In the genomic region with DNA sequence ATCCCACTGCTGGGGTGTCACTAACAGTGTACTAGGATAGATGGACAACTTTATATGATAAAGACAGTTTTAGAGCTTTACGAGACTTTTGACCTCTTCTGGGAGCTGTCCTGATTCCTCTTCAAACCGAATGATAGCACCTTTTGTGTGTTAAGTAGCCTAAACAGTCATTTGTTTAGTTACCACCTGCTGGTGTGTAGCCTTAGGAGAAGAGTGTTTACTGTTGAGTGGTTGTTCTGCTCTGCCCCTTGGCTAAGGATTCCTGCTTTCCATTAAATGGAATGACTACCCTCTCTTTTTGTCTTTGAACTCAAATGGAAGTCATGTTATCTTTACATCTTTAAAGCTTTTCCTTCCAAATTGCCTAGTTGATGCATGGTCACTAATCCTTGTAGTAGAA, we compare ENCODE assay signal across 22 cellular contexts. TPM values are rescaled to one million over a fixed set of nuclear protein-coding genes. Genes with fewer than 3 reads are reported as not detected.
A peak's percentile ranks its signal among the peaks of the same experiment; 100 is the strongest.
DNase-seq lines count a peak whose midpoint lies in the region; TF ChIP-seq lines count a peak whose summit lies in the region.
"Had no signal": no experiment of that assay in that cellular context is flagged by ENCODE, and none has a peak within 500 bp of the region (broad histone marks: within the 10 kb centered on the region; RNA-seq: fewer than 3 reads in every experiment).

No MANE protein-coding gene starts in this region.

- no peaks in the 10 kb centered on the region for H3K9me3 ChIP-seq in HEK293 (ENCODE audit: control insufficient read depth, insufficient read depth, low read depth, low read length)
- H3K9me3 ChIP-seq: ovary had no signal

- H3K79me1 ChIP-seq in mesendoderm (ENCODE audit: low read length): peaks cover 9% of the 10 kb centered on the region

- peaks cover 7% of the 10 kb centered on the region for H3K79me2 ChIP-seq in mesendoderm (ENCODE audit: control insufficient read depth, insufficient read depth, low read length)

- no peak overlapping the region for H2BK120ac ChIP-seq in mesendoderm (ENCODE audit: low read depth, low read length)

- H3K9ac ChIP-seq in mesendoderm (ENCODE audit: low read length): no peak overlapping the region

- CTCF ChIA-PET in HEK293 (lab: Yijun Ruan, JAX): interaction anchor here (0.8 to 3.9 kb wide), 2 partner anchors 18 to 108 kb away, joined by 3 to 21 read pairs; no protein-coding TSS in a partner anchor

- DNase-seq in NCI-H510A treated with DMSO at 0.1 percent for 48 hours (lab: John Stamatoyannopoulos, UW) (peak; percentile 25), NCI-H510A (lab: John Stamatoyannopoulos, UW) (no peak), NCI-H345 (lab: John Stamatoyannopoulos, UW) (peak; percentile 52), mesendoderm (peak; percentile 84), SW480 (ENCODE audit: low spot score) (no peak), GDM1 (lab: John Stamatoyannopoulos, UW) (no peak)
- no peak for DNase-seq in stimulated activated naive CD4-positive, alpha-beta T cell (lab: John Stamatoyannopoulos, UW)
- DNase-seq: ACHN; activated CD4-positive, alpha-beta T cell treated with anti-CD3 and anti-CD28 coated beads, Interleukin-2, amount 50 U/mL, for 1 hour; activated T-cell treated with anti-CD3 and anti-CD28 coated beads, Interleukin-2, amount 50 U/mL, for 48 hours; caudate nucleus; effector memory CD4-positive, alpha-beta T cell; hypothalamus; left cardiac atrium; NCI-H1048; NCI-H82; ovary; RPMI8226; SJCRH30; stimulated activated CD4-positive, alpha-beta T cell treated with anti-CD3 and anti-CD28 coated beads, Interleukin-15, amount 100 ng/mL, for 24 hours had no signal

- POLR2A ChIA-PET in HEK293 (lab: Yijun Ruan, JAX): no interaction called here

- H3K27me3 ChIP-seq in mesendoderm (ENCODE audit: insufficient read depth, low read length, poor library complexity): no peaks in the 10 kb centered on the region
- H3K27me3 ChIP-seq: ovary, SJCRH30 had no signal

- no peak overlapping the region for H3K23ac ChIP-seq in mesendoderm (ENCODE audit: low read length)

- H2BK5ac ChIP-seq in mesendoderm (ENCODE audit: low read length): no peak overlapping the region

- H3K4ac ChIP-seq in mesendoderm (ENCODE audit: low read depth, low read length): no peak overlapping the region

- H2AK5ac ChIP-seq in mesendoderm (ENCODE audit: low read length): no peak overlapping the region

- H3K4me1 ChIP-seq in HEK293 (ENCODE audit: control insufficient read depth, insufficient read depth, low read length): no peaks in the 10 kb centered on the region
- peaks cover 4% of the 10 kb centered on the region for H3K4me1 ChIP-seq in mesendoderm (ENCODE audit: control insufficient read depth, low read depth, low read length)
- H3K4me1 ChIP-seq: SJCRH30 had no signal

- H2BK15ac ChIP-seq in mesendoderm (replicated peaks; ENCODE audit: low read depth): no peak overlapping the region

- H3K27ac ChIP-seq in HEK293 (ENCODE audit: extremely low read depth, low read depth, low read length) (no peak overlapping the region), mesendoderm (ENCODE audit: low read depth, low read length) (no peak overlapping the region)
- H3K27ac ChIP-seq: coronary artery, ovary, SJCRH30 had no signal

- no peak overlapping the region for H4K8ac ChIP-seq in mesendoderm (ENCODE audit: low read depth, low read length)

- no peak overlapping the region for H4K5ac ChIP-seq in mesendoderm (ENCODE audit: low read length)

- H3K4me2 ChIP-seq in mesendoderm (ENCODE audit: low read length): no peak overlapping the region

- no peak overlapping the region for H3K18ac ChIP-seq in mesendoderm (ENCODE audit: low read length)

- no peak overlapping the region for H3K56ac ChIP-seq in mesendoderm (ENCODE audit: low read length)

- no CpG with 5 or more reads among the region's 2 CpGs for WGBS in mesendoderm (ENCODE audit: extremely low coverage, insufficient coverage, low lambda C conversion rate)

- no peak for TF ChIP-seq CTCF in HEK293 (tag by site-specific recombination; IDR thresholded peaks at IDR 0.05)

- no peaks in the 10 kb centered on the region for H3K36me3 ChIP-seq in HEK293 (ENCODE audit: control insufficient read depth in 2 of 2, insufficient read depth in 1 of 2, low read length in 2 of 2)
- no peaks in the 10 kb centered on the region for H3K36me3 ChIP-seq in mesendoderm (ENCODE audit: control insufficient read depth, insufficient read depth, low read length)
- H3K36me3 ChIP-seq: ovary, SJCRH30 had no signal

- H3K4me3 ChIP-seq in HEK293 (ENCODE audit: low read depth, low read length) (no peak overlapping the region), mesendoderm (ENCODE audit: low read length) (no peak overlapping the region)
- H3K4me3 ChIP-seq: coronary artery, ovary, SJCRH30 had no signal

TF ChIP-seq in HEK293, 187 proteins besides CTCF, POLR2A, EP300 and RAD21:
- TF ChIP-seq, protein P1, sequence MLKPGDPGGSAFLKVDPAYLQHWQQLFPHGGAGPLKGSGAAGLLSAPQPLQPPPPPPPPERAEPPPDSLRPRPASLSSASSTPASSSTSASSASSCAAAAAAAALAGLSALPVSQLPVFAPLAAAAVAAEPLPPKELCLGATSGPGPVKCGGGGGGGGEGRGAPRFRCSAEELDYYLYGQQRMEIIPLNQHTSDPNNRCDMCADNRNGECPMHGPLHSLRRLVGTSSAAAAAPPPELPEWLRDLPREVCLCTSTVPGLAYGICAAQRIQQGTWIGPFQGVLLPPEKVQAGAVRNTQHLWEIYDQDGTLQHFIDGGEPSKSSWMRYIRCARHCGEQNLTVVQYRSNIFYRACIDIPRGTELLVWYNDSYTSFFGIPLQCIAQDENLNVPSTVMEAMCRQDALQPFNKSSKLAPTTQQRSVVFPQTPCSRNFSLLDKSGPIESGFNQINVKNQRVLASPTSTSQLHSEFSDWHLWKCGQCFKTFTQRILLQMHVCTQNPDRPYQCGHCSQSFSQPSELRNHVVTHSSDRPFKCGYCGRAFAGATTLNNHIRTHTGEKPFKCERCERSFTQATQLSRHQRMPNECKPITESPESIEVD (tag by site-specific recombination; IDR thresholded peaks at IDR 0.05): 0 out of 2 replicates have a peak, but pooled peaks have one; percentile 10
- TF ChIP-seq, protein P2, sequence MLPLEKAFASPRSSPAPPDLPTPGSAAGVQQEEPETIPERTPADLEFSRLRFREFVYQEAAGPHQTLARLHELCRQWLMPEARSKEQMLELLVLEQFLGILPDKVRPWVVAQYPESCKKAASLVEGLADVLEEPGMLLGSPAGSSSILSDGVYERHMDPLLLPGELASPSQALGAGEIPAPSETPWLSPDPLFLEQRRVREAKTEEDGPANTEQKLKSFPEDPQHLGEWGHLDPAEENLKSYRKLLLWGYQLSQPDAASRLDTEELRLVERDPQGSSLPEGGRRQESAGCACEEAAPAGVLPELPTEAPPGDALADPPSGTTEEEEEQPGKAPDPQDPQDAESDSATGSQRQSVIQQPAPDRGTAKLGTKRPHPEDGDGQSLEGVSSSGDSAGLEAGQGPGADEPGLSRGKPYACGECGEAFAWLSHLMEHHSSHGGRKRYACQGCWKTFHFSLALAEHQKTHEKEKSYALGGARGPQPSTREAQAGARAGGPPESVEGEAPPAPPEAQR (tag by site-specific recombination; IDR thresholded peaks at IDR 0.05): no peak
TF ChIP-seq in HEK293: peak in this region for 1.

RNA-seq across cellular contexts. Expression of gene MGAT5, which starts 28.0 kb away (rescaled TPM):
- 18.2 TPM for polyA plus RNA-seq in mesendoderm (2013, experiment 1 of 2)
- 17.0 TPM for polyA plus RNA-seq in mesendoderm (2013, experiment 2 of 2)

Comparison
In these comparisons a context has a peak if more than half of its experiments do, and no peak if none do; other contexts are left out.
1. DNase-seq: peak in NCI-H510A treated with DMSO at 0.1 percent for 48 hours (single experiment), NCI-H345 (single experiment) and mesendoderm (single experiment); none in NCI-H510A (single experiment), SW480 (single experiment), GDM1 (single experiment) and stimulated activated naive CD4-positive, alpha-beta T cell (0 of 6).